Comparison of ENCODE assay signal across 11 cellular contexts in the genomic region with DNA sequence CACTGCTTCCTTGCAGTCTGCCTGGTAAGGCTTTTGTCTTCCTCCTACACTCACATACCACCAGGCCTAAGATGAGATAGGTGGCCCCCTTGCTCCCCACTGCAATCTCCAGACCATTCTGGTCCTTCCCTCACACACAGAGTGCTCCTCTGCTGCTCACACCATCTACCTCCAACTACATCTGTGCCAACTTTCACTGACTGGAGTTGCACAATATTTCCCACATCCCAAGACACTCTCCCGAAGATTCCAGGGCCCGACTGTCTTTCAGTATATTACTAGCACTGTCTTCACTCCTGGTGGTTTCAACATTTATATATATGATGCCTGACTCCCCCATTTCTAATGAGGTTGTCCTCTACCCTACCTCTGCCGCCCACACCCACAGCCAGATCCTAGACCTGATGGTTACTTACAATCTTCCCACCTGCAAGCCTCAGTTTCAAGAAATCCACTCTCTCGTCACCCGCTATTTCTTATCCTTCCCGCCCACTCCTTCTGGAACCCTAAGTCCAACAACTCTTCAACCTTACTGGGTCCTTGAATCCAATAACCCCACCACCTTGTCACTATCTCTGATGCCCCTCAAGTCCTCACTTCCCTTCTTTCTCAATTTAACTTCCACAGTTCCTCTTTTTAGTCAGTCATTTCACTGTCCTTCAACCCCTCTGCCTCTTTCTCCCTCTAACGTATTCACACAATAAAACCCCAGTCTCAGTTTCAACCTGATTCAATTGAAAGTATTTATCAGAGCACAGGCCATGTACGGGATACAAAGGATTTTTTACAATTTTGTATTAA. TPM values are rescaled to one million over a fixed set of nuclear protein-coding genes. Genes with fewer than 3 reads are reported as not detected.
DNase-seq lines count a peak whose midpoint lies in the region; ATAC-seq and TF ChIP-seq lines count a peak whose summit lies in the region.
"Had no signal": no experiment of that assay in that cellular context is flagged by ENCODE, and none has a peak within 500 bp of the region (broad histone marks: within the 10 kb centered on the region; RNA-seq: fewer than 3 reads in every experiment).

No MANE protein-coding gene starts in this region.

- H3K27ac Mint-ChIP-seq in T-helper 17 cell (no peak overlapping the region), progenitor cell of endocrine pancreas (no peak overlapping the region)
- no peak overlapping the region for H3K27ac Mint-ChIP-seq in activated CD4-positive, alpha-beta T cell treated with anti-CD3 and anti-CD28 coated beads, Interleukin-2, amount 10 ng/mL, durations not matched to agents 7 days and 5 days
- H3K27ac Mint-ChIP-seq: neural progenitor cell had no signal

- DNase-seq in SIG-M5 (lab: John Stamatoyannopoulos, UW) (peak; percentile 77), T-helper 17 cell (no peak), progenitor cell of endocrine pancreas (ENCODE audit: low spot score, unreplicated experiment) (no peak)
- DNase-seq in activated CD4-positive, alpha-beta T cell treated with anti-CD3 and anti-CD28 coated beads, Interleukin-2, amount 10 ng/mL, durations not matched to agents 7 days and 5 days, result no peak
- DNase-seq: heart right ventricle, PC-3 had no signal

- H3K4me1 Mint-ChIP-seq in T-helper 17 cell (peaks cover 22% of the 10 kb centered on the region), progenitor cell of endocrine pancreas (ENCODE audit: low read depth) (peaks cover 16% of the 10 kb centered on the region)
- H3K4me1 Mint-ChIP-seq in activated CD4-positive, alpha-beta T cell treated with anti-CD3 and anti-CD28 coated beads, Interleukin-2, amount 10 ng/mL, durations not matched to agents 7 days and 5 days, result peaks cover 6% of the 10 kb centered on the region
- H3K4me1 Mint-ChIP-seq: neural progenitor cell had no signal

- TF ChIP-seq CTCF in progenitor cell of endocrine pancreas (IDR thresholded peaks at IDR 0.05; ENCODE audit: unreplicated experiment), result no peak

- peak overlapping the region; percentile 13; the same call in 1 of the 2 replicates for H3K4me3 ChIP-seq in GM08714 (ENCODE audit: low read length)
- H3K4me3 ChIP-seq: heart right ventricle, neural progenitor cell had no signal

- CTCF ChIA-PET in activated CD4-positive, alpha-beta T cell treated with anti-CD3 and anti-CD28 coated beads, Interleukin-2, amount 10 ng/mL, durations not matched to agents 7 days and 5 days (lab: Charles Lee), result interaction anchor here (1.1 kb wide), 1 partner anchor 10 kb away, joined by 5 read pairs; no protein-coding TSS in a partner anchor

- H3K9me3 ChIP-seq in T-helper 17 cell (ENCODE audit: control insufficient read depth, low read length, poor library complexity, severe bottlenecking), result no peaks in the 10 kb centered on the region
- H3K9me3 ChIP-seq: heart right ventricle had no signal

- H3K36me3 Mint-ChIP-seq in T-helper 17 cell (ENCODE audit: low read depth) (no peaks in the 10 kb centered on the region), progenitor cell of endocrine pancreas (ENCODE audit: insufficient read depth) (no peaks in the 10 kb centered on the region)
- H3K36me3 Mint-ChIP-seq in activated CD4-positive, alpha-beta T cell treated with anti-CD3 and anti-CD28 coated beads, Interleukin-2, amount 10 ng/mL, durations not matched to agents 7 days and 5 days (ENCODE audit: low read depth), result peaks cover 1% of the 10 kb centered on the region
- H3K36me3 Mint-ChIP-seq: neural progenitor cell had no signal

- no peaks in the 10 kb centered on the region for H3K9me3 Mint-ChIP-seq in activated CD4-positive, alpha-beta T cell treated with anti-CD3 and anti-CD28 coated beads, Interleukin-2, amount 10 ng/mL, durations not matched to agents 7 days and 5 days
- no peaks in the 10 kb centered on the region for H3K9me3 Mint-ChIP-seq in progenitor cell of endocrine pancreas (ENCODE audit: low read depth)
- H3K9me3 Mint-ChIP-seq: neural progenitor cell had no signal

- POLR2A ChIA-PET in activated CD4-positive, alpha-beta T cell treated with anti-CD3 and anti-CD28 coated beads, Interleukin-2, amount 10 ng/mL, durations not matched to agents 7 days and 5 days (lab: Charles Lee), result no interaction called here

- no peaks in the 10 kb centered on the region for H3K27me3 Mint-ChIP-seq in T-helper 17 cell
- H3K27me3 Mint-ChIP-seq in activated CD4-positive, alpha-beta T cell treated with anti-CD3 and anti-CD28 coated beads, Interleukin-2, amount 10 ng/mL, durations not matched to agents 7 days and 5 days, result no peaks in the 10 kb centered on the region
- no peaks in the 10 kb centered on the region for H3K27me3 Mint-ChIP-seq in progenitor cell of endocrine pancreas

- ATAC-seq in GM19463 (IDR thresholded peaks at IDR 0.05; ENCODE audit: unreplicated experiment) (peak; percentile 81), HG03064 (IDR thresholded peaks at IDR 0.05; ENCODE audit: low read depth, unreplicated experiment) (peak; percentile 87), T-helper 17 cell (no peak), HG02840 (IDR thresholded peaks at IDR 0.05; ENCODE audit: low FRiP score, unreplicated experiment) (no peak)
- ATAC-seq: PC-3 had no signal

- H3K4me3 Mint-ChIP-seq in T-helper 17 cell, result no peak overlapping the region
- no peak overlapping the region for H3K4me3 Mint-ChIP-seq in activated CD4-positive, alpha-beta T cell treated with anti-CD3 and anti-CD28 coated beads, Interleukin-2, amount 10 ng/mL, durations not matched to agents 7 days and 5 days
- H3K4me3 Mint-ChIP-seq in progenitor cell of endocrine pancreas (ENCODE audit: low read depth), result no peak overlapping the region
- H3K4me3 Mint-ChIP-seq: neural progenitor cell had no signal

RNA-seq across cellular contexts. Expression of a gene that starts 21.6 kb away (rescaled TPM):
- total RNA-seq in T-helper 17 cell, result 10 to 100 TPM; 27.8 to 29.5 TPM
- total RNA-seq in activated CD4-positive, alpha-beta T cell treated with anti-CD3 and anti-CD28 coated beads, Interleukin-2, amount 10 ng/mL, durations not matched to agents 7 days and 5 days, result 10 to 100 TPM; 26.4 to 31.7 TPM
- total RNA-seq in progenitor cell of endocrine pancreas, result 103 and 109 TPM in 2 replicates

Comparison
In these comparisons a context has a peak if more than half of its experiments do, and no peak if none do; other contexts are left out.
1. ATAC-seq: peak in GM19463 (single experiment) and HG03064 (single experiment); none in T-helper 17 cell (single experiment) and HG02840 (single experiment).